ENCODE assay signal across 1 cellular context in genomic region chr3:53147161-53147902, GRCh38.
TF ChIP-seq lines count a peak whose summit lies in the region.

No MANE protein-coding gene starts in this region.

TF ChIP-seq in SK-N-SH, 30 proteins besides CTCF, POLR2A, EP300 and RAD21 (continued from another document):
- TF ChIP-seq REST (IDR thresholded peaks at IDR 0.05; ENCODE audit: low read depth, low read length): no peak
- TF ChIP-seq FOXM1 (IDR thresholded peaks at IDR 0.05; ENCODE audit: low read depth): no peak
- no peak for TF ChIP-seq ZBTB33 (IDR thresholded peaks at IDR 0.05; ENCODE audit: borderline replicate concordance, low read depth)
- no peak for TF ChIP-seq CHD2 (IDR thresholded peaks at IDR 0.05; ENCODE audit: low read length, partially characterized antibody)
- TF ChIP-seq TEAD4 (IDR thresholded peaks at IDR 0.05; ENCODE audit: borderline replicate concordance, insufficient read depth): no peak
- TF ChIP-seq POLR2AphosphoS5 (IDR thresholded peaks at IDR 0.05; ENCODE audit: low read depth, low read length): no peak
